In genomic region chr11:79544324-79544723, GRCh38 we compare ENCODE assay signal across 5 cellular contexts.
"Had no signal": no experiment of that assay in that cellular context is flagged by ENCODE, and none has a peak within 500 bp of the region (broad histone marks: within the 10 kb centered on the region; RNA-seq: fewer than 3 reads in every experiment).

No MANE protein-coding gene starts in this region.

- H3K4me3 ChIP-seq: GM23338, K562 had no signal

- ATAC-seq: GM23338, K562 had no signal

- H2AFZ ChIP-seq: GM23338 had no signal

- H3K4me2 ChIP-seq: GM23338 had no signal

- DNase-seq: H9, HCEC 1CT, IMR-90 had no signal
